9 cellular contexts compared by ENCODE assay signal in the genomic region with DNA sequence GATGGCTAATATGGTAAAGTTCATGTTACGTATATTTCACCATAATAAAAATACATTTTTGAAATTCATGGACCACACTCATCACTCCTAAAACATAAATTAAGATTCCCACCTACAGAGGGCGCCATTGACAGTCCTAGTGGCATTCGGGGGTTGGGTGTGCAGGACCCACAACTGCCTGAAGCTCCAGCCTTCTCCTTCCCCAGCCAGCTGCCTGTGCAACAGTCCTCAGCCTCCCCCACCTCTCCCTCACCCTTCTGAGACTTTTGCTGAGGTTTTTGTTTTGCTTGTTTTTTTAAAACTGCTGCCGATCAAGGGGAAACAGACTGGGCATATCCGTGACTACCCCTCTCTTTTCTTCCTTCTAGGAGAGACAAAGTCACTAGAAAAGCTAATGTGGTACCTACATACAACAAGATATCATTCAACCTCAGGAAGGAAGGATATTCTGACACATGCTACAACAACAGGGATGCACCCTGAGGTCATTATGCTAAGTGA. TPM values are rescaled to one million over a fixed set of nuclear protein-coding genes. Genes with fewer than 3 reads are reported as not detected.
DNase-seq lines count a peak whose midpoint lies in the region; ATAC-seq and TF ChIP-seq lines count a peak whose summit lies in the region.
"Had no signal": no experiment of that assay in that cellular context is flagged by ENCODE, and none has a peak within 500 bp of the region (broad histone marks: within the 10 kb centered on the region; RNA-seq: fewer than 3 reads in every experiment).

No MANE protein-coding gene starts in this region.

- H3K27ac Mint-ChIP-seq in activated naive CD8-positive, alpha-beta T cell treated with anti-CD3 and anti-CD28 coated beads, Interleukin-2, amount 10 ng/mL, durations not matched to agents 7 days and 5 days = no peak overlapping the region
- H3K27ac Mint-ChIP-seq: activated B cell treated with CpG ODN at 0.5 μM for 24 hours had no signal

- ATAC-seq in activated naive CD8-positive, alpha-beta T cell treated with anti-CD3 and anti-CD28 coated beads, Interleukin-2, amount 10 ng/mL, durations not matched to agents 7 days and 5 days (ENCODE audit: low read depth) = peak; percentile 71
- no peak for ATAC-seq in GM18505 (IDR thresholded peaks at IDR 0.05; ENCODE audit: unreplicated experiment)

- H3K9me2 ChIP-seq in Loucy (replicated peaks; ENCODE audit: low read depth, low read length) = no peaks in the 10 kb centered on the region

- H3K27me3 Mint-ChIP-seq in activated naive CD8-positive, alpha-beta T cell treated with anti-CD3 and anti-CD28 coated beads, Interleukin-2, amount 10 ng/mL, durations not matched to agents 7 days and 5 days = peaks cover 10% of the 10 kb centered on the region

- no peaks in the 10 kb centered on the region for H4K20me1 ChIP-seq in Loucy (ENCODE audit: insufficient read depth, low read length, poor library complexity, severe bottlenecking)

- H3K27ac ChIP-seq in cardiac muscle cell = no peak overlapping the region

- no peaks in the 10 kb centered on the region for H3F3A ChIP-seq in Loucy (ENCODE audit: low read depth)

- POLR2A ChIA-PET in activated naive CD8-positive, alpha-beta T cell treated with anti-CD3 and anti-CD28 coated beads, Interleukin-2, amount 10 ng/mL, durations not matched to agents 7 days and 5 days (lab: Charles Lee) = interaction anchor here (0.6 to 1.2 kb wide), 4 partner anchors 10 to 710 kb away, joined by 3 to 5 read pairs (median 3); no protein-coding TSS in a partner anchor

- H3K4me1 Mint-ChIP-seq in activated naive CD8-positive, alpha-beta T cell treated with anti-CD3 and anti-CD28 coated beads, Interleukin-2, amount 10 ng/mL, durations not matched to agents 7 days and 5 days = peaks cover 9% of the 10 kb centered on the region
- H3K4me1 Mint-ChIP-seq: activated B cell treated with CpG ODN at 0.5 μM for 24 hours had no signal

- H3K4me1 ChIP-seq in Loucy (ENCODE audit: insufficient read depth, low read length, poor library complexity, severe bottlenecking) (no peaks in the 10 kb centered on the region), cardiac muscle cell (ENCODE audit: low read depth) (no peaks in the 10 kb centered on the region)

- peak; percentile 79 for TF ChIP-seq CTCF in Loucy (conservative IDR thresholded peaks at IDR 0.05; ENCODE audit: low read length)
- TF ChIP-seq CTCF in cardiac muscle cell (IDR thresholded peaks at IDR 0.05; ENCODE audit: low read depth, low read length) = peak; percentile 63

- no peak overlapping the region for H3K4me3 Mint-ChIP-seq in activated naive CD8-positive, alpha-beta T cell treated with anti-CD3 and anti-CD28 coated beads, Interleukin-2, amount 10 ng/mL, durations not matched to agents 7 days and 5 days
- H3K4me3 Mint-ChIP-seq: activated B cell treated with CpG ODN at 0.5 μM for 24 hours had no signal

- H3K4me3 ChIP-seq in Loucy (ENCODE audit: low read length, poor library complexity, severe bottlenecking) (no peak overlapping the region), cardiac muscle cell (no peak overlapping the region)

- no peaks in the 10 kb centered on the region for H3K36me3 Mint-ChIP-seq in activated naive CD8-positive, alpha-beta T cell treated with anti-CD3 and anti-CD28 coated beads, Interleukin-2, amount 10 ng/mL, durations not matched to agents 7 days and 5 days

- H3K9me3 ChIP-seq in Loucy (ENCODE audit: insufficient read depth, low read depth, low read length) (no peaks in the 10 kb centered on the region), cardiac muscle cell (ENCODE audit: low read depth) (no peaks in the 10 kb centered on the region)

- H2AFZ ChIP-seq in Loucy (ENCODE audit: low read length) = peak overlapping the region; percentile 60

- H3K36me3 ChIP-seq in Loucy (ENCODE audit: insufficient read depth, low read length) (no peaks in the 10 kb centered on the region), cardiac muscle cell (no peaks in the 10 kb centered on the region)

- no peaks in the 10 kb centered on the region for H3K9me3 Mint-ChIP-seq in activated naive CD8-positive, alpha-beta T cell treated with anti-CD3 and anti-CD28 coated beads, Interleukin-2, amount 10 ng/mL, durations not matched to agents 7 days and 5 days
- H3K9me3 Mint-ChIP-seq: activated B cell treated with CpG ODN at 0.5 μM for 24 hours had no signal

- no peak overlapping the region for H3K9ac ChIP-seq in Loucy (ENCODE audit: low read depth, low read length, poor library complexity, severe bottlenecking)

- TF ChIP-seq POLR2A in GM18505 (IDR thresholded peaks at IDR 0.05; ENCODE audit: borderline replicate concordance, extremely low read depth, insufficient read depth, insufficient read length) = no peak

- no peak overlapping the region for H3K4me2 ChIP-seq in Loucy (ENCODE audit: low read depth, low read length, poor library complexity, severe bottlenecking)

- H3K79me2 ChIP-seq in Loucy (ENCODE audit: insufficient read depth, low read length) = no peaks in the 10 kb centered on the region

- peaks cover 14% of the 10 kb centered on the region for H3K27me3 ChIP-seq in Loucy (ENCODE audit: insufficient read depth, low read length, poor library complexity, severe bottlenecking)
- peaks cover 26% of the 10 kb centered on the region for H3K27me3 ChIP-seq in cardiac muscle cell

- DNase-seq in DMS153 treated with DMSO at 0.1 percent for 48 hours (lab: John Stamatoyannopoulos, UW; ENCODE audit: unreplicated experiment) = peak; percentile 9
- DNase-seq in SK-MEL-5 (ENCODE audit: low read depth, low spot score) = peak; percentile 81
- peak; percentile 43 for DNase-seq in activated naive CD8-positive, alpha-beta T cell treated with anti-CD3 and anti-CD28 coated beads, Interleukin-2, amount 10 ng/mL, durations not matched to agents 7 days and 5 days
- peak; percentile 77 to 89 for DNase-seq in cardiac muscle cell (ENCODE audit: low read depth in 1 of 2, low spot score in 1 of 2)
- DNase-seq in retina = peak; percentile 72
- no peak for DNase-seq in GOT3 (lab: John Stamatoyannopoulos, UW)
- DNase-seq: activated B cell treated with CpG ODN at 0.5 μM for 24 hours had no signal

- in situ Hi-C loops in SK-MEL-5 (cut with HindIII; ENCODE audit: low pct_unique_long_range_greater_than_20kb, low sequenced_read_pairs) = no loop called here

RNA-seq across cellular contexts. Expression of a gene that starts 9.3 kb away (rescaled TPM):
- total RNA-seq in SK-MEL-5 (2014; rRNA removed; shearing (Covaris generic)) = 1.1 and 5.0 TPM in 2 replicates
- 3.1 and 3.2 TPM in 2 replicates for polyA plus RNA-seq in SK-MEL-5 (2015; cell fraction: cytosol; rRNA removed)
- 1.8 and 4.6 TPM in 2 replicates for polyA plus RNA-seq in SK-MEL-5 (2015; cell fraction: nucleus; rRNA removed)
- 10 to 100 TPM in 1 of 2 experiments, 1 to 10 TPM in 1; 9.3 to 12.4 TPM for total RNA-seq in activated naive CD8-positive, alpha-beta T cell treated with anti-CD3 and anti-CD28 coated beads, Interleukin-2, amount 10 ng/mL, durations not matched to agents 7 days and 5 days
- 0.51 and 0.81 TPM in 2 replicates for total RNA-seq in cardiac muscle cell
- 0.55 TPM in 1 of 2 replicates, not detected in the other for polyA plus RNA-seq in cardiac muscle cell

RNA-seq across cellular contexts. Expression of a gene that starts 10.4 kb away (rescaled TPM):
- total RNA-seq in SK-MEL-5 (2014; rRNA removed; shearing (Covaris generic)) = 33.7 and 34.2 TPM in 2 replicates
- polyA plus RNA-seq in SK-MEL-5 (2015; cell fraction: cytosol; rRNA removed) = 29.9 and 40.6 TPM in 2 replicates
- polyA plus RNA-seq in SK-MEL-5 (2015; cell fraction: nucleus; rRNA removed) = 23.1 and 28.9 TPM in 2 replicates
- total RNA-seq in activated naive CD8-positive, alpha-beta T cell treated with anti-CD3 and anti-CD28 coated beads, Interleukin-2, amount 10 ng/mL, durations not matched to agents 7 days and 5 days = 10 to 100 TPM; 15.8 to 16.5 TPM
- 10.7 and 13.9 TPM in 2 replicates for total RNA-seq in cardiac muscle cell
- 3.7 and 4.3 TPM in 2 replicates for polyA plus RNA-seq in cardiac muscle cell
